ENCODE assay signal across 1 cellular context in the genomic region with DNA sequence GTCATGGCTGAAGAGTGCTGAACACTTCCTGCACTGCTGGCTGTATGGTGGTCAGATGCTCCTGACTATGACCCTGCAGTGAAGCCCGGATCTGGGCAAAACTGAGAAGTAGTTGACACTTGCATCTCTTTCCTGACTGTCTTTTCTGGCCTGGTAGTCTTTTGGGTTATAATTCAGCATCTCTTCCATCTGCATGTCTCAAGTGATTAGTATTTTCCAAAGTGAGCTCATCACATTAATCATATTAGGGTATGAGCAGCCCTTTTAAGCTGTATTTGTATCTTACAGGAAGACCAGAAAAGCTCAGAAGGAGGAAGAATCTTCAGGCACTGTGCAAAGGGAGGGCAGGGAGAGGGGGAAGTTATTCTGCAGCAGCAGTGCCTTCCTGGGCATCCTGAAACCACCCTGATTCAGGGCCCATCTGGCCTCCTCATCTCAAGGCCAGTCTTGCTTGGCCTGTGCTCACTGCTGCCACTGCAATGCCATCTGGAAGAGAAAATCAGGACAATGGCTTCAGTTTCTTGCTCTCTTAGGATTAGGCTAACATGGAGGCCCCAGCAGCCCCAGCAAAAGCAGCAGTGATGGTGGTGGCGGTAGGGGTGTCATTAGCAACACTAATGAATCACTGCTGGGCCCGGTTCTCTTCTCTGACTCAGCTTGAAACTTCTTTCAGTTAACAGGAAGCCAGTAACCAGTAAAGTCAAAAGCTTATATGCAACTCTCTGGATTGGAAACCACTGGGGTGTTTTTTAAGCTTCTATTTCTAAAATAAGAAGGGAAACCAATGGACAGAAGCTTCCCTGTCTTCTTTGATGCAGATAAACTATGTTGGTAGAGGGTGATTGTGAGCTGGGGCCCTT.
TF ChIP-seq lines count a peak whose summit lies in the region.

No MANE protein-coding gene starts in this region.

TF ChIP-seq in GM12878, 131 proteins besides CTCF, POLR2A, EP300 and RAD21 (continues in another document):
- TF ChIP-seq RCOR1 (conservative IDR thresholded peaks at IDR 0.05; ENCODE audit: low read depth, low read length): no peak
- TF ChIP-seq, protein P1, sequence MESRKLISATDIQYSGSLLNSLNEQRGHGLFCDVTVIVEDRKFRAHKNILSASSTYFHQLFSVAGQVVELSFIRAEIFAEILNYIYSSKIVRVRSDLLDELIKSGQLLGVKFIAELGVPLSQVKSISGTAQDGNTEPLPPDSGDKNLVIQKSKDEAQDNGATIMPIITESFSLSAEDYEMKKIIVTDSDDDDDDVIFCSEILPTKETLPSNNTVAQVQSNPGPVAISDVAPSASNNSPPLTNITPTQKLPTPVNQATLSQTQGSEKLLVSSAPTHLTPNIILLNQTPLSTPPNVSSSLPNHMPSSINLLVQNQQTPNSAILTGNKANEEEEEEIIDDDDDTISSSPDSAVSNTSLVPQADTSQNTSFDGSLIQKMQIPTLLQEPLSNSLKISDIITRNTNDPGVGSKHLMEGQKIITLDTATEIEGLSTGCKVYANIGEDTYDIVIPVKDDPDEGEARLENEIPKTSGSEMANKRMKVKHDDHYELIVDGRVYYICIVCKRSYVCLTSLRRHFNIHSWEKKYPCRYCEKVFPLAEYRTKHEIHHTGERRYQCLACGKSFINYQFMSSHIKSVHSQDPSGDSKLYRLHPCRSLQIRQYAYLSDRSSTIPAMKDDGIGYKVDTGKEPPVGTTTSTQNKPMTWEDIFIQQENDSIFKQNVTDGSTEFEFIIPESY (IDR thresholded peaks at IDR 0.05): no peak
- peak; percentile 55; the same call in 1 of the 2 replicates for TF ChIP-seq CREB1 (IDR thresholded peaks at IDR 0.05; ENCODE audit: low read depth)
- no peak for TF ChIP-seq NR2C1 (IDR thresholded peaks at IDR 0.05)
- 0 out of 2 replicates have a peak, but pooled peaks have one; percentile 1 for TF ChIP-seq CHD2 (IDR thresholded peaks at IDR 0.05; ENCODE audit: borderline replicate concordance, low read depth, low read length)
- TF ChIP-seq POU2F2 (IDR thresholded peaks at IDR 0.05; ENCODE audit: borderline replicate concordance, low read depth, low read length): no peak; the same call in 1 of the 3 replicates
- TF ChIP-seq RBBP5 (conservative IDR thresholded peaks at IDR 0.05): no peak
- TF ChIP-seq MTA3 (IDR thresholded peaks at IDR 0.05; ENCODE audit: borderline replicate concordance, low read length): no peak; the same call in 1 of the 2 replicates
- peak; percentile 53; the same call in 1 of the 2 replicates for TF ChIP-seq POLR2AphosphoS5 (IDR thresholded peaks at IDR 0.05; ENCODE audit: low read length)
- TF ChIP-seq ZNF622 (IDR thresholded peaks at IDR 0.05): no peak
- TF ChIP-seq JUNB (IDR thresholded peaks at IDR 0.05): peak; percentile 92
- TF ChIP-seq EZH2 (IDR thresholded peaks at IDR 0.05; ENCODE audit: borderline replicate concordance, control insufficient read depth, low read depth, low read length): no peak
- TF ChIP-seq, protein P2, sequence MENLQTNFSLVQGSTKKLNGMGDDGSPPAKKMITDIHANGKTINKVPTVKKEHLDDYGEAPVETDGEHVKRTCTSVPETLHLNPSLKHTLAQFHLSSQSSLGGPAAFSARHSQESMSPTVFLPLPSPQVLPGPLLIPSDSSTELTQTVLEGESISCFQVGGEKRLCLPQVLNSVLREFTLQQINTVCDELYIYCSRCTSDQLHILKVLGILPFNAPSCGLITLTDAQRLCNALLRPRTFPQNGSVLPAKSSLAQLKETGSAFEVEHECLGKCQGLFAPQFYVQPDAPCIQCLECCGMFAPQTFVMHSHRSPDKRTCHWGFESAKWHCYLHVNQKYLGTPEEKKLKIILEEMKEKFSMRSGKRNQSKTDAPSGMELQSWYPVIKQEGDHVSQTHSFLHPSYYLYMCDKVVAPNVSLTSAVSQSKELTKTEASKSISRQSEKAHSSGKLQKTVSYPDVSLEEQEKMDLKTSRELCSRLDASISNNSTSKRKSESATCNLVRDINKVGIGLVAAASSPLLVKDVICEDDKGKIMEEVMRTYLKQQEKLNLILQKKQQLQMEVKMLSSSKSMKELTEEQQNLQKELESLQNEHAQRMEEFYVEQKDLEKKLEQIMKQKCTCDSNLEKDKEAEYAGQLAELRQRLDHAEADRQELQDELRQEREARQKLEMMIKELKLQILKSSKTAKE (IDR thresholded peaks at IDR 0.05; ENCODE audit: low read depth, poor library complexity, severe bottlenecking): peak; percentile 80
- TF ChIP-seq SPI1 (IDR thresholded peaks at IDR 0.05; ENCODE audit: borderline replicate concordance, insufficient read depth, low read depth, low read length): peak; percentile 43; the same call in 1 of the 2 replicates
- TF ChIP-seq FOXM1 (IDR thresholded peaks at IDR 0.05; ENCODE audit: low read depth, low read length): peak; percentile 92
- TF ChIP-seq HDGF (IDR thresholded peaks at IDR 0.05): no peak
- peak; percentile 84 for TF ChIP-seq JUND (IDR thresholded peaks at IDR 0.05; ENCODE audit: low read depth, low read length)
- TF ChIP-seq HDAC6 (IDR thresholded peaks at IDR 0.05; ENCODE audit: unreplicated experiment): no peak
- TF ChIP-seq CBX3 (IDR thresholded peaks at IDR 0.05; ENCODE audit: borderline replicate concordance, low read depth): no peak
- TF ChIP-seq, protein P3, sequence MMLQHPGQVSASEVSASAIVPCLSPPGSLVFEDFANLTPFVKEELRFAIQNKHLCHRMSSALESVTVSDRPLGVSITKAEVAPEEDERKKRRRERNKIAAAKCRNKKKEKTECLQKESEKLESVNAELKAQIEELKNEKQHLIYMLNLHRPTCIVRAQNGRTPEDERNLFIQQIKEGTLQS (IDR thresholded peaks at IDR 0.05; ENCODE audit: borderline replicate concordance, extremely low read depth, low read depth, low read length): no peak
- TF ChIP-seq, protein P4, sequence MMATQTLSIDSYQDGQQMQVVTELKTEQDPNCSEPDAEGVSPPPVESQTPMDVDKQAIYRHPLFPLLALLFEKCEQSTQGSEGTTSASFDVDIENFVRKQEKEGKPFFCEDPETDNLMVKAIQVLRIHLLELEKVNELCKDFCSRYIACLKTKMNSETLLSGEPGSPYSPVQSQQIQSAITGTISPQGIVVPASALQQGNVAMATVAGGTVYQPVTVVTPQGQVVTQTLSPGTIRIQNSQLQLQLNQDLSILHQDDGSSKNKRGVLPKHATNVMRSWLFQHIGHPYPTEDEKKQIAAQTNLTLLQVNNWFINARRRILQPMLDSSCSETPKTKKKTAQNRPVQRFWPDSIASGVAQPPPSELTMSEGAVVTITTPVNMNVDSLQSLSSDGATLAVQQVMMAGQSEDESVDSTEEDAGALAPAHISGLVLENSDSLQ (IDR thresholded peaks at IDR 0.05): peak; percentile 68
- peak in 1 of 2 experiments; percentile 17; a peak in 1 of 4 replicates for TF ChIP-seq BHLHE40 (IDR thresholded peaks at IDR 0.05; ENCODE audit: borderline replicate concordance in 1 of 2, low read depth in 2 of 2, low read length in 1 of 2)
- TF ChIP-seq, protein P5, sequence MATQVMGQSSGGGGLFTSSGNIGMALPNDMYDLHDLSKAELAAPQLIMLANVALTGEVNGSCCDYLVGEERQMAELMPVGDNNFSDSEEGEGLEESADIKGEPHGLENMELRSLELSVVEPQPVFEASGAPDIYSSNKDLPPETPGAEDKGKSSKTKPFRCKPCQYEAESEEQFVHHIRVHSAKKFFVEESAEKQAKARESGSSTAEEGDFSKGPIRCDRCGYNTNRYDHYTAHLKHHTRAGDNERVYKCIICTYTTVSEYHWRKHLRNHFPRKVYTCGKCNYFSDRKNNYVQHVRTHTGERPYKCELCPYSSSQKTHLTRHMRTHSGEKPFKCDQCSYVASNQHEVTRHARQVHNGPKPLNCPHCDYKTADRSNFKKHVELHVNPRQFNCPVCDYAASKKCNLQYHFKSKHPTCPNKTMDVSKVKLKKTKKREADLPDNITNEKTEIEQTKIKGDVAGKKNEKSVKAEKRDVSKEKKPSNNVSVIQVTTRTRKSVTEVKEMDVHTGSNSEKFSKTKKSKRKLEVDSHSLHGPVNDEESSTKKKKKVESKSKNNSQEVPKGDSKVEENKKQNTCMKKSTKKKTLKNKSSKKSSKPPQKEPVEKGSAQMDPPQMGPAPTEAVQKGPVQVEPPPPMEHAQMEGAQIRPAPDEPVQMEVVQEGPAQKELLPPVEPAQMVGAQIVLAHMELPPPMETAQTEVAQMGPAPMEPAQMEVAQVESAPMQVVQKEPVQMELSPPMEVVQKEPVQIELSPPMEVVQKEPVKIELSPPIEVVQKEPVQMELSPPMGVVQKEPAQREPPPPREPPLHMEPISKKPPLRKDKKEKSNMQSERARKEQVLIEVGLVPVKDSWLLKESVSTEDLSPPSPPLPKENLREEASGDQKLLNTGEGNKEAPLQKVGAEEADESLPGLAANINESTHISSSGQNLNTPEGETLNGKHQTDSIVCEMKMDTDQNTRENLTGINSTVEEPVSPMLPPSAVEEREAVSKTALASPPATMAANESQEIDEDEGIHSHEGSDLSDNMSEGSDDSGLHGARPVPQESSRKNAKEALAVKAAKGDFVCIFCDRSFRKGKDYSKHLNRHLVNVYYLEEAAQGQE (IDR thresholded peaks at IDR 0.05; ENCODE audit: low read depth, low read length): no peak
- peak; percentile 86 for TF ChIP-seq RUNX3 (IDR thresholded peaks at IDR 0.05; ENCODE audit: low read length)
- TF ChIP-seq SMAD1 (IDR thresholded peaks at IDR 0.05; ENCODE audit: low read depth, partially characterized antibody): no peak
- no peak for TF ChIP-seq KDM1A (IDR thresholded peaks at IDR 0.05; ENCODE audit: borderline replicate concordance)
- TF ChIP-seq, protein P6, sequence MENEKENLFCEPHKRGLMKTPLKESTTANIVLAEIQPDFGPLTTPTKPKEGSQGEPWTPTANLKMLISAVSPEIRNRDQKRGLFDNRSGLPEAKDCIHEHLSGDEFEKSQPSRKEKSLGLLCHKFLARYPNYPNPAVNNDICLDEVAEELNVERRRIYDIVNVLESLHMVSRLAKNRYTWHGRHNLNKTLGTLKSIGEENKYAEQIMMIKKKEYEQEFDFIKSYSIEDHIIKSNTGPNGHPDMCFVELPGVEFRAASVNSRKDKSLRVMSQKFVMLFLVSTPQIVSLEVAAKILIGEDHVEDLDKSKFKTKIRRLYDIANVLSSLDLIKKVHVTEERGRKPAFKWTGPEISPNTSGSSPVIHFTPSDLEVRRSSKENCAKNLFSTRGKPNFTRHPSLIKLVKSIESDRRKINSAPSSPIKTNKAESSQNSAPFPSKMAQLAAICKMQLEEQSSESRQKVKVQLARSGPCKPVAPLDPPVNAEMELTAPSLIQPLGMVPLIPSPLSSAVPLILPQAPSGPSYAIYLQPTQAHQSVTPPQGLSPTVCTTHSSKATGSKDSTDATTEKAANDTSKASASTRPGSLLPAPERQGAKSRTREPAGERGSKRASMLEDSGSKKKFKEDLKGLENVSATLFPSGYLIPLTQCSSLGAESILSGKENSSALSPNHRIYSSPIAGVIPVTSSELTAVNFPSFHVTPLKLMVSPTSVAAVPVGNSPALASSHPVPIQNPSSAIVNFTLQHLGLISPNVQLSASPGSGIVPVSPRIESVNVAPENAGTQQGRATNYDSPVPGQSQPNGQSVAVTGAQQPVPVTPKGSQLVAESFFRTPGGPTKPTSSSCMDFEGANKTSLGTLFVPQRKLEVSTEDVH (IDR thresholded peaks at IDR 0.05; ENCODE audit: low read depth, partially characterized antibody): no peak
- TF ChIP-seq TAF1 (IDR thresholded peaks at IDR 0.05; ENCODE audit: borderline replicate concordance, low read depth, low read length): peak; percentile 50; the same call in 1 of the 2 replicates
- peak; percentile 88 for TF ChIP-seq DPF2 (IDR thresholded peaks at IDR 0.05)
- TF ChIP-seq IKZF1 (conservative IDR thresholded peaks at IDR 0.05): peak; percentile 94
- TF ChIP-seq ETV6 (conservative IDR thresholded peaks at IDR 0.05 in 1 of 2, IDR thresholded peaks at IDR 0.05 in 1 of 2; ENCODE audit: borderline replicate concordance in 1 of 2, low read depth in 1 of 2): peak in 1 of 2 experiments; percentile 83; a peak in 2 of 4 replicates
- TF ChIP-seq, protein P7, sequence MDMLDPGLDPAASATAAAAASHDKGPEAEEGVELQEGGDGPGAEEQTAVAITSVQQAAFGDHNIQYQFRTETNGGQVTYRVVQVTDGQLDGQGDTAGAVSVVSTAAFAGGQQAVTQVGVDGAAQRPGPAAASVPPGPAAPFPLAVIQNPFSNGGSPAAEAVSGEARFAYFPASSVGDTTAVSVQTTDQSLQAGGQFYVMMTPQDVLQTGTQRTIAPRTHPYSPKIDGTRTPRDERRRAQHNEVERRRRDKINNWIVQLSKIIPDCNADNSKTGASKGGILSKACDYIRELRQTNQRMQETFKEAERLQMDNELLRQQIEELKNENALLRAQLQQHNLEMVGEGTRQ (IDR thresholded peaks at IDR 0.05; ENCODE audit: borderline replicate concordance, low read depth, low read length): no peak
- TF ChIP-seq GABPA (IDR thresholded peaks at IDR 0.05; ENCODE audit: low read depth): peak; percentile 59
- no peak for TF ChIP-seq EGR1 (IDR thresholded peaks at IDR 0.05; ENCODE audit: borderline replicate concordance in 1 of 2, low read depth in 2 of 2, low read length in 2 of 2)
- TF ChIP-seq EED (IDR thresholded peaks at IDR 0.05; ENCODE audit: low read depth): peak; percentile 81
- TF ChIP-seq KLF5 (IDR thresholded peaks at IDR 0.05; ENCODE audit: partially characterized antibody): no peak
- no peak for TF ChIP-seq MYB (IDR thresholded peaks at IDR 0.05; ENCODE audit: borderline replicate concordance, low read depth, low read length)
- TF ChIP-seq FOS (IDR thresholded peaks at IDR 0.05; ENCODE audit: borderline replicate concordance, extremely low read depth, insufficient read length): no peak
- TF ChIP-seq, protein P8, sequence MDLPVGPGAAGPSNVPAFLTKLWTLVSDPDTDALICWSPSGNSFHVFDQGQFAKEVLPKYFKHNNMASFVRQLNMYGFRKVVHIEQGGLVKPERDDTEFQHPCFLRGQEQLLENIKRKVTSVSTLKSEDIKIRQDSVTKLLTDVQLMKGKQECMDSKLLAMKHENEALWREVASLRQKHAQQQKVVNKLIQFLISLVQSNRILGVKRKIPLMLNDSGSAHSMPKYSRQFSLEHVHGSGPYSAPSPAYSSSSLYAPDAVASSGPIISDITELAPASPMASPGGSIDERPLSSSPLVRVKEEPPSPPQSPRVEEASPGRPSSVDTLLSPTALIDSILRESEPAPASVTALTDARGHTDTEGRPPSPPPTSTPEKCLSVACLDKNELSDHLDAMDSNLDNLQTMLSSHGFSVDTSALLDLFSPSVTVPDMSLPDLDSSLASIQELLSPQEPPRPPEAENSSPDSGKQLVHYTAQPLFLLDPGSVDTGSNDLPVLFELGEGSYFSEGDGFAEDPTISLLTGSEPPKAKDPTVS (IDR thresholded peaks at IDR 0.05; ENCODE audit: low read depth, low read length): no peak
- TF ChIP-seq STAT1 (conservative IDR thresholded peaks at IDR 0.05): no peak
- no peak for TF ChIP-seq ZNF207 (IDR thresholded peaks at IDR 0.05; ENCODE audit: borderline replicate concordance)
